ENCODE assay signal across 16 cellular contexts in genomic region chr3:183524476-183524875, GRCh38.
"Had no signal": no experiment of that assay in that cellular context is flagged by ENCODE, and none has a peak within 500 bp of the region (broad histone marks: within the 10 kb centered on the region; RNA-seq: fewer than 3 reads in every experiment).

No MANE protein-coding gene starts in this region.

- H3K4me3 ChIP-seq: dorsolateral prefrontal cortex, gastroesophageal sphincter, SK-N-MC, thyroid gland had no signal

- ATAC-seq: activated CD4-positive, alpha-beta T cell treated with anti-CD3 and anti-CD28 coated beads for 36 hours; gastroesophageal sphincter; natural killer cell; stimulated activated effector memory CD8-positive, alpha-beta T cell treated with anti-CD3 and anti-CD28 coated beads, Interleukin-12 subunit alpha, Interleukin-12 subunit beta, amount 100 ng/mL, for 72 hours had no signal

- H3K36me3 Mint-ChIP-seq: natural killer cell had no signal

- H3K27ac ChIP-seq: dorsolateral prefrontal cortex, gastroesophageal sphincter, neutrophil, parathyroid adenoma, SK-N-MC, thyroid gland, VCaP had no signal

- H3K4me3 Mint-ChIP-seq: activated CD4-positive, alpha-beta T cell treated with anti-CD3 and anti-CD28 coated beads for 36 hours; endodermal cell; natural killer cell; stimulated activated effector memory CD8-positive, alpha-beta T cell treated with anti-CD3 and anti-CD28 coated beads, Interleukin-12 subunit alpha, Interleukin-12 subunit beta, amount 100 ng/mL, for 72 hours had no signal

- H3K36me3 ChIP-seq: gastroesophageal sphincter, thyroid gland had no signal

- H3K79me2 ChIP-seq: parathyroid adenoma had no signal

- H3K27me3 Mint-ChIP-seq: activated CD4-positive, alpha-beta T cell treated with anti-CD3 and anti-CD28 coated beads for 36 hours had no signal

- DNase-seq: activated CD4-positive, alpha-beta T cell treated with anti-CD3 and anti-CD28 coated beads for 36 hours; activated CD8-positive, alpha-beta memory T cell treated with anti-CD3 and anti-CD28 coated beads for 24 hours; activated T-cell treated with anti-CD3 and anti-CD28 coated beads for 4 hours; dorsolateral prefrontal cortex; endodermal cell; islet precursor cell; mammary epithelial cell; natural killer cell; thyroid gland had no signal

- H2AFZ ChIP-seq: parathyroid adenoma had no signal

- H3K9me3 ChIP-seq: gastroesophageal sphincter, neutrophil, thyroid gland had no signal

- H3K27ac Mint-ChIP-seq: activated T-helper 2 cell treated with anti-CD3 and anti-CD28 coated beads, Interferon-gamma antibody, Interleukin-2, Interleukin-4, amounts not matched to agents 10 μg/mL and 5 μg/mL and 100 μg/mL, durations not matched to agents 14 hours and 24 hours and 36 hours; endodermal cell had no signal

- H3K27me3 ChIP-seq: dorsolateral prefrontal cortex, neutrophil, thyroid gland had no signal

- H3K9me3 Mint-ChIP-seq: endodermal cell had no signal

- H3K4me1 ChIP-seq: gastroesophageal sphincter, parathyroid adenoma, thyroid gland had no signal
